ENCODE assay signal across 8 cellular contexts in the genomic region with DNA sequence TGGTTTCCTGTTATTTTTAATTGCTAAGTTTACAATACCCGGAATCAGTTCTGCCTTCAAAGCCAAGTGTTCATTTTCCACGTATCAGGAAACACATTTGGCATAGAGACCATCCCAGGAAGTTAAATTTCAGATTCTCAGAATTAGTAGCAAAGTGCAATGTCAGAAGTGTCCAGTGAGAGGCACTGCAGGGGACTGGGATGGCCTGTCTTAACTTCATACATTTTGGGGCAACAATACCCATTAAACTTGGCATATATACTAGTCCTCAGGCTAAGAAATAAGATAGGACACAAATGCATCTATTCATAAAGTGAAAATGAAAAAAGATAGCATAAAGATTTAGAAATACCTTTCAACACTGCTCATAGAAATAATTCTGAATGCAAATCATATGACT. TPM values are rescaled to one million over a fixed set of nuclear protein-coding genes. Genes with fewer than 3 reads are reported as not detected.
DNase-seq lines count a peak whose midpoint lies in the region; ATAC-seq, FAIRE-seq and TF ChIP-seq lines count a peak whose summit lies in the region.

No MANE protein-coding gene starts in this region.

- TF ChIP-seq RAD21 in A549 (conservative IDR thresholded peaks at IDR 0.05 in 1 of 2, IDR thresholded peaks at IDR 0.05 in 1 of 2): peak in 1 of 2 experiments; percentile 41; a peak in 3 of 5 replicates

- dilution Hi-C loops in keratinocyte (cut with MboI; ENCODE audit: extremely low pct_ligation_motif_present, low sequenced_read_pairs): no loop called here

- no peak overlapping the region for H3K9ac ChIP-seq in keratinocyte (ENCODE audit: control insufficient read depth, extremely low read depth, insufficient read depth, low read length)

- no peaks in the 10 kb centered on the region for H3K36me3 ChIP-seq in keratinocyte (ENCODE audit: control insufficient read depth in 2 of 2, extremely low read depth in 1 of 2, insufficient read depth in 2 of 2, low read length in 2 of 2)

- DNase-seq in A549 (ENCODE audit: low read depth in 1 of 2, low spot score in 1 of 2) (peak in 1 of 2 experiments; percentile 16), GM10266 (ENCODE audit: extremely low spot score) (no peak), keratinocyte (ENCODE audit: low read depth, low spot score) (no peak), germinal center (ENCODE audit: low spot score) (no peak), SKM-1 treated with dmso at 0.1 percent for 144 hours (lab: John Stamatoyannopoulos, UW; ENCODE audit: unreplicated experiment) (no peak)
- peak; percentile 2 for DNase-seq in activated T-helper 9 cell treated with anti-CD3 and anti-CD28 coated beads, Interleukin-2, amount 50 U/mL, for 16 hours (ENCODE audit: low read depth)

- H3K27ac ChIP-seq in A549 (no peak overlapping the region), keratinocyte (ENCODE audit: control insufficient read depth, insufficient read depth, low read length) (no peak overlapping the region)

- H3K4me1 ChIP-seq in A549 (peaks cover 2% of the 10 kb centered on the region; the same call in 2 of the 3 replicates), keratinocyte (ENCODE audit: control insufficient read depth, extremely low read depth, insufficient read depth, low read length) (peaks cover 12% of the 10 kb centered on the region)

- WGBS in A549 (ENCODE audit: missing lambda C conversion rate): 31% methylated on average over 2 of the region's 2 CpGs

- TF ChIP-seq EP300 in A549 (IDR thresholded peaks at IDR 0.05): no peak

- ATAC-seq in A549 (peak in 1 of 2 experiments; percentile 37; a peak in 1 of 6 replicates), HG03469 (IDR thresholded peaks at IDR 0.05; ENCODE audit: unreplicated experiment) (no peak), HG03159 (IDR thresholded peaks at IDR 0.05; ENCODE audit: unreplicated experiment) (no peak)

- H3K79me2 ChIP-seq in keratinocyte (ENCODE audit: control insufficient read depth, insufficient read depth, low read length): no peaks in the 10 kb centered on the region

- H2AFZ ChIP-seq in keratinocyte (ENCODE audit: control insufficient read depth, low read length): no peak overlapping the region

- no peaks in the 10 kb centered on the region for H3K27me3 ChIP-seq in keratinocyte (ENCODE audit: control insufficient read depth, extremely low read depth, insufficient read depth, low read length)

- H3K4me3 ChIP-seq in A549 (no peak overlapping the region), keratinocyte (ENCODE audit: control insufficient read depth in 2 of 3, extremely low read depth in 1 of 3, insufficient read depth in 2 of 3, low read depth in 1 of 3, low read length in 3 of 3) (no peak overlapping the region)

- H3K4me2 ChIP-seq in A549: no peak overlapping the region
- H3K4me2 ChIP-seq in keratinocyte (ENCODE audit: control insufficient read depth, extremely low read depth, insufficient read depth, low read depth, low read length): no peak overlapping the region

- no peak for TF ChIP-seq POLR2A in A549 (IDR thresholded peaks at IDR 0.05; ENCODE audit: low read length)

- FAIRE-seq in A549 (lab: Jason Lieb, UNC) (no peak), keratinocyte (lab: Jason Lieb, UNC) (peak; percentile 61)

- no peaks in the 10 kb centered on the region for H4K20me1 ChIP-seq in keratinocyte (ENCODE audit: control insufficient read depth, extremely low read depth, insufficient read depth, low read length)

- H3K9me1 ChIP-seq in keratinocyte (ENCODE audit: control insufficient read depth, extremely low read depth, insufficient read depth, low read length): no peaks in the 10 kb centered on the region

- TF ChIP-seq CTCF in A549 (IDR thresholded peaks at IDR 0.05) (peak; percentile 32; the same call in 2 of the 3 replicates), GM10266 (IDR thresholded peaks at IDR 0.05; ENCODE audit: control insufficient read depth, insufficient read depth, low read depth, missing control alignments) (peak; percentile 25), keratinocyte (optimal IDR thresholded peaks at IDR 0.05 in 1 of 3, IDR thresholded peaks at IDR 0.05 in 1 of 3, conservative IDR thresholded peaks at IDR 0.05 in 1 of 3; ENCODE audit: extremely low read depth in 1 of 3, insufficient read depth in 2 of 3, low read length in 3 of 3) (peak; percentile 61 to 63 (median 62))

- H3K9me3 ChIP-seq in A549 (no peaks in the 10 kb centered on the region), keratinocyte (ENCODE audit: control insufficient read depth, low read depth, low read length) (no peaks in the 10 kb centered on the region)

- POLR2A ChIA-PET in A549 (lab: Yijun Ruan, JAX): no interaction called here

- CTCF ChIA-PET in A549 (lab: Yijun Ruan, JAX): interaction anchor here (0.8 to 3.3 kb wide), 4 partner anchors 17 to 165 kb away, joined by 3 to 14 read pairs (median 8); no protein-coding TSS in a partner anchor

TF ChIP-seq in A549, 52 proteins besides CTCF, POLR2A, EP300 and RAD21:
- TF ChIP-seq SMC3 (IDR thresholded peaks at IDR 0.05) (peak; percentile 49), GATA3 (IDR thresholded peaks at IDR 0.05; ENCODE audit: borderline replicate concordance) (no peak)
- TF ChIP-seq, protein P1, sequence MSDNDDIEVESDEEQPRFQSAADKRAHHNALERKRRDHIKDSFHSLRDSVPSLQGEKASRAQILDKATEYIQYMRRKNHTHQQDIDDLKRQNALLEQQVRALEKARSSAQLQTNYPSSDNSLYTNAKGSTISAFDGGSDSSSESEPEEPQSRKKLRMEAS (IDR thresholded peaks at IDR 0.05): no peak

RNA-seq across cellular contexts. Expression of a gene that starts 1.5 kb away (rescaled TPM):
- polyA plus RNA-seq in A549 (2011; rRNA removed): not detected in 2 replicates
- not detected in 2 replicates for polyA plus RNA-seq in A549 (2012; cell fraction: cytosol; rRNA removed)
- polyA plus RNA-seq in A549 (2012; cell fraction: nucleus; rRNA removed): not detected in 2 replicates
- polyA plus RNA-seq in A549 (2017; fragmentation: RNase III; extraction: RNeasy Plus Mini Kit Qiagen cat#74134 plus additional on column Dnase treatment): 0.05 TPM in 1 of 3 replicates, not detected in the others
- 0.33 TPM in 1 of 2 replicates, not detected in the other for polyA minus RNA-seq in A549 (2011; rRNA and poly(A)+ RNA removed)
- polyA plus RNA-seq in keratinocyte: 1.1 to 1.5 TPM (median 1.4 TPM) in 3 replicates
- polyA plus RNA-seq in keratinocyte (2011; ENCODE audit: low read depth): 3.1 TPM
- polyA plus RNA-seq in keratinocyte (2011; cell fraction: cytosol; rRNA removed): 0.53 and 1.2 TPM in 2 replicates
- 2.7 and 3.5 TPM in 2 replicates for polyA plus RNA-seq in keratinocyte (2011; cell fraction: nucleus; rRNA removed)
- polyA plus RNA-seq in keratinocyte (2012; ENCODE audit: low replicate concordance): 1.6 and 2.9 TPM in 2 replicates
- 0.99 to 1.6 TPM (median 1.1 TPM) in 3 replicates for polyA minus RNA-seq in keratinocyte
- polyA minus RNA-seq in keratinocyte (2011; cell fraction: cytosol; rRNA and poly(A)+ RNA removed): 1.3 TPM
- 1.9 and 2.9 TPM in 2 replicates for polyA minus RNA-seq in keratinocyte (2011; cell fraction: nucleus; rRNA and poly(A)+ RNA removed)

RNA-seq across cellular contexts. Expression of a gene that starts 42.8 kb away (rescaled TPM):
- polyA plus RNA-seq in A549 (2011; rRNA removed) (34.7 and 38.0 TPM in 2 replicates), A549 (2017; fragmentation: RNase III; extraction: RNeasy Plus Mini Kit Qiagen cat#74134 plus additional on column Dnase treatment) (25.3 to 35.9 TPM (median 32.5 TPM) in 3 replicates), keratinocyte (6.9 to 10.5 TPM (median 7.5 TPM) in 3 replicates)
- polyA plus RNA-seq in A549 (2012; cell fraction: cytosol; rRNA removed): 11.8 and 16.3 TPM in 2 replicates
- polyA plus RNA-seq in A549 (2012; cell fraction: nucleus; rRNA removed): 8.9 and 11.5 TPM in 2 replicates
- polyA minus RNA-seq in A549 (2011; rRNA and poly(A)+ RNA removed): 16.1 and 16.2 TPM in 2 replicates
- 2.7 TPM for polyA plus RNA-seq in keratinocyte (2011; ENCODE audit: low read depth)
- 7.2 and 9.8 TPM in 2 replicates for polyA plus RNA-seq in keratinocyte (2011; cell fraction: cytosol; rRNA removed)
- polyA plus RNA-seq in keratinocyte (2011; cell fraction: nucleus; rRNA removed): 7.9 and 8.4 TPM in 2 replicates
- polyA plus RNA-seq in keratinocyte (2012; ENCODE audit: low replicate concordance): 4.4 and 4.6 TPM in 2 replicates
- polyA minus RNA-seq in keratinocyte: 5.0 to 9.0 TPM (median 6.5 TPM) in 3 replicates
- polyA minus RNA-seq in keratinocyte (2011; cell fraction: cytosol; rRNA and poly(A)+ RNA removed): 7.9 TPM
- 2.5 and 5.4 TPM in 2 replicates for polyA minus RNA-seq in keratinocyte (2011; cell fraction: nucleus; rRNA and poly(A)+ RNA removed)
